Comparison of ENCODE assay signal across 1 cellular context in genomic region chr11:44833869-44834452, GRCh38.
TF ChIP-seq lines count a peak whose summit lies in the region.

No MANE protein-coding gene starts in this region.

TF ChIP-seq in SK-N-SH, 30 proteins besides CTCF, POLR2A, EP300 and RAD21 (continued from another document):
- no peak for TF ChIP-seq TAF1 (IDR thresholded peaks at IDR 0.05; ENCODE audit: borderline replicate concordance, low read depth, low read length)
- TF ChIP-seq NFIC (IDR thresholded peaks at IDR 0.05; ENCODE audit: borderline replicate concordance): no peak
- TF ChIP-seq MEF2A (IDR thresholded peaks at IDR 0.05; ENCODE audit: borderline replicate concordance, low read depth): no peak
- no peak for TF ChIP-seq MAX (IDR thresholded peaks at IDR 0.05; ENCODE audit: low read depth)
- TF ChIP-seq RXRA (IDR thresholded peaks at IDR 0.05; ENCODE audit: borderline replicate concordance, low read depth): no peak
TF ChIP-seq in SK-N-SH: peak in this region for 0.
